Comparison of ENCODE assay signal across 21 cellular contexts in the genomic region with DNA sequence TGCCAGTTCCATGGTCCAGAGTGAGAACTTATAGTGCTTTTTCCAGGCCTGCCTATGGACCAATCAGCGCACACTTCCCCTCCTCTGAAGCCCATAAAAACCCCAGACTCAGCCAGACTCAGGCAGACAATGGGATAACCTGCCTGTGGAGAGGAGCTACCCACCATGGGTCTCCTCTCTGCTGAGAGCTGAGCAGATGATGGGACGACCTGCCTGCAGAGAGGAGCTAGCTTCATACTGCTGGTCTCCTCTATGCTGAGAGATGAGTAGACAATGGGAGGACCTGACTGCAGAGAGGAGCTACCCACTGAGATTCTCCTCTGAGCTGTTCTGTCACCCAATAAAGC.
DNase-seq lines count a peak whose midpoint lies in the region; TF ChIP-seq lines count a peak whose summit lies in the region.
"Had no signal": no experiment of that assay in that cellular context is flagged by ENCODE, and none has a peak within 500 bp of the region (broad histone marks: within the 10 kb centered on the region; RNA-seq: fewer than 3 reads in every experiment).

No MANE protein-coding gene starts in this region.

- H3K18ac ChIP-seq in neuronal stem cell (ENCODE audit: low read length): no peak overlapping the region

- no peaks in the 10 kb centered on the region for H3K27me3 ChIP-seq in OCI-LY3 (ENCODE audit: low read depth, low read length)
- H3K27me3 ChIP-seq in dorsolateral prefrontal cortex: no peaks in the 10 kb centered on the region
- H3K27me3 ChIP-seq in neuronal stem cell (ENCODE audit: control insufficient read depth in 3 of 3, insufficient read depth in 3 of 3, low read depth in 1 of 3, low read length in 3 of 3): no peaks in the 10 kb centered on the region
- H3K27me3 ChIP-seq: BE2C; BLaER1 treated with 17β-estradiol and CSF1 and Interleukin-3, amounts not matched to agents 10 nM and 100 nM had no signal

- no peak overlapping the region for H3K14ac ChIP-seq in neuronal stem cell (ENCODE audit: low read length)

- H3K4me1 Mint-ChIP-seq in activated T-helper 1 cell treated with anti-CD3 and anti-CD28 coated beads, Interleukin-12 subunit alpha, Interleukin-12 subunit beta, Interleukin-2, Interleukin-4 antibody, amounts not matched to agents 30 ng/mL and 10 ng/mL and 1 ng/mL, durations not matched to agents 14 hours and 24 hours and 36 hours (ENCODE audit: low read depth): no peaks in the 10 kb centered on the region
- H3K4me1 Mint-ChIP-seq: CD14-positive monocyte; CD8-positive, alpha-beta memory T cell had no signal

- H2BK120ac ChIP-seq in neuronal stem cell (ENCODE audit: low read depth, low read length): no peak overlapping the region

- no peaks in the 10 kb centered on the region for H3K79me2 ChIP-seq in OCI-LY3 (ENCODE audit: low read length)

- H3K27ac ChIP-seq in HEK293 (ENCODE audit: extremely low read depth, low read depth, low read length) (no peak overlapping the region), OCI-LY3 (ENCODE audit: low read length) (peak overlapping the region; percentile 62; the same call in 1 of the 2 replicates), dorsolateral prefrontal cortex (peak overlapping the region in 34 of 59 donors; percentile 12 to 77 (median 54)), neuronal stem cell (replicated peaks; ENCODE audit: low read length) (no peak overlapping the region), caudate nucleus (ENCODE audit: low read depth, low read length) (no peak overlapping the region)
- H3K27ac ChIP-seq: A549; BLaER1 treated with 17β-estradiol and CSF1 and Interleukin-3, amounts not matched to agents 10 nM and 100 nM; GM23248 had no signal

- no peak overlapping the region for H3K23ac ChIP-seq in neuronal stem cell (ENCODE audit: low read depth, low read length, poor library complexity)

- no peak overlapping the region for H3K4me2 ChIP-seq in OCI-LY3 (ENCODE audit: low read length)
- no peak overlapping the region for H3K4me2 ChIP-seq in neuronal stem cell (ENCODE audit: insufficient read depth, low read length, poor library complexity, severe bottlenecking)
- H3K4me2 ChIP-seq: A549; BLaER1 treated with 17β-estradiol and CSF1 and Interleukin-3, amounts not matched to agents 10 nM and 100 nM had no signal

- H3K36me3 ChIP-seq in HEK293 (ENCODE audit: control insufficient read depth in 2 of 2, insufficient read depth in 1 of 2, low read length in 2 of 2) (peaks cover 3 to 15% of the 10 kb centered on the region in 2 experiments; a peak in 2 of 3 replicates), OCI-LY3 (replicated peaks; ENCODE audit: low read depth, low read length) (peaks cover 44% of the 10 kb centered on the region), neuronal stem cell (replicated peaks in 1 of 2; ENCODE audit: control insufficient read depth in 2 of 2, insufficient read depth in 2 of 2, low read length in 2 of 2) (no peaks in the 10 kb centered on the region)
- H3K36me3 ChIP-seq: BE2C had no signal

- peaks cover 5% of the 10 kb centered on the region for H3K9me3 Mint-ChIP-seq in activated T-helper 1 cell treated with anti-CD3 and anti-CD28 coated beads, Interleukin-12 subunit alpha, Interleukin-12 subunit beta, Interleukin-2, Interleukin-4 antibody, amounts not matched to agents 30 ng/mL and 10 ng/mL and 1 ng/mL, durations not matched to agents 14 hours and 24 hours and 36 hours
- H3K9me3 Mint-ChIP-seq: CD4-positive, alpha-beta T cell; CD8-positive, alpha-beta memory T cell had no signal

- CTCF ChIA-PET in HEK293 (lab: Yijun Ruan, JAX): interaction anchor here (1.9 kb wide), 1 partner anchor 73 kb away, joined by 7 read pairs; no protein-coding TSS in a partner anchor

- no peaks in the 10 kb centered on the region for H3K79me1 ChIP-seq in neuronal stem cell (ENCODE audit: low read depth, low read length)

- no peaks in the 10 kb centered on the region for H3K36me3 Mint-ChIP-seq in activated T-helper 1 cell treated with anti-CD3 and anti-CD28 coated beads, Interleukin-12 subunit alpha, Interleukin-12 subunit beta, Interleukin-2, Interleukin-4 antibody, amounts not matched to agents 30 ng/mL and 10 ng/mL and 1 ng/mL, durations not matched to agents 14 hours and 24 hours and 36 hours (ENCODE audit: low read depth)
- H3K36me3 Mint-ChIP-seq: CD14-positive monocyte had no signal

- TF ChIP-seq CTCF in HEK293 (tag by site-specific recombination; IDR thresholded peaks at IDR 0.05) (no peak), OCI-LY3 (IDR thresholded peaks at IDR 0.05; ENCODE audit: low read depth, low read length) (no peak), dorsolateral prefrontal cortex (IDR thresholded peaks at IDR 0.05 in 54 of 56, conservative IDR thresholded peaks at IDR 0.05 in 2 of 56; ENCODE audit: low read depth in 1 of 56, partially characterized antibody in 56 of 56) (no peak)

- H3K9ac ChIP-seq in OCI-LY3 (ENCODE audit: low read length): no peak overlapping the region
- H3K9ac ChIP-seq in neuronal stem cell (ENCODE audit: low read depth, low read length, poor library complexity): no peak overlapping the region
- H3K9ac ChIP-seq: BLaER1 treated with 17β-estradiol and CSF1 and Interleukin-3, amounts not matched to agents 10 nM and 100 nM; GM23248 had no signal

- no peak overlapping the region for H2BK12ac ChIP-seq in neuronal stem cell (ENCODE audit: low read length)

- H2BK15ac ChIP-seq in neuronal stem cell (ENCODE audit: low read length): no peak overlapping the region

- no peak overlapping the region for H3K4me3 Mint-ChIP-seq in activated T-helper 1 cell treated with anti-CD3 and anti-CD28 coated beads, Interleukin-12 subunit alpha, Interleukin-12 subunit beta, Interleukin-2, Interleukin-4 antibody, amounts not matched to agents 30 ng/mL and 10 ng/mL and 1 ng/mL, durations not matched to agents 14 hours and 24 hours and 36 hours
- H3K4me3 Mint-ChIP-seq: CD14-positive monocyte; CD4-positive, alpha-beta T cell; CD8-positive, alpha-beta memory T cell had no signal

- intact Hi-C loops in dorsolateral prefrontal cortex (cut with DNase I): no loop called here
- intact Hi-C loops in activated T-helper 1 cell treated with anti-CD3 and anti-CD28 coated beads, Interleukin-12 subunit alpha, Interleukin-12 subunit beta, Interleukin-2, Interleukin-4 antibody, amounts not matched to agents 30 ng/mL and 10 ng/mL and 1 ng/mL, durations not matched to agents 14 hours and 24 hours and 36 hours (cut with micrococcal nuclease): no loop called here

- no peaks in the 10 kb centered on the region for H3K9me3 ChIP-seq in HEK293 (ENCODE audit: control insufficient read depth, insufficient read depth, low read depth, low read length)
- peaks cover 7% of the 10 kb centered on the region; the same call in 1 of the 2 replicates for H3K9me3 ChIP-seq in OCI-LY3 (ENCODE audit: insufficient read depth, low read length)
- H3K9me3 ChIP-seq in neuronal stem cell (replicated peaks in 1 of 2; ENCODE audit: control insufficient read depth in 2 of 2, insufficient read depth in 1 of 2, low read depth in 1 of 2, low read length in 2 of 2): peaks cover 4 to 5% of the 10 kb centered on the region in 2 donors
- H3K9me3 ChIP-seq: A549, BE2C had no signal

- H2AK5ac ChIP-seq in neuronal stem cell (ENCODE audit: low read depth, low read length): peak overlapping the region; percentile 81

- H3K4me1 ChIP-seq in HEK293 (ENCODE audit: control insufficient read depth, insufficient read depth, low read length): no peaks in the 10 kb centered on the region
- H3K4me1 ChIP-seq in OCI-LY3 (ENCODE audit: low read length): peaks cover 18% of the 10 kb centered on the region
- no peaks in the 10 kb centered on the region for H3K4me1 ChIP-seq in neuronal stem cell (ENCODE audit: control insufficient read depth in 2 of 2, insufficient read depth in 1 of 2, low read depth in 1 of 2, low read length in 2 of 2)
- H3K4me1 ChIP-seq: A549, BE2C had no signal

- WGBS in neuronal stem cell (ENCODE audit: extremely low coverage in 2 of 2, insufficient read length in 2 of 2, insufficient replicate concordance in 1 of 2), 2 donors: no CpG with 5 or more reads among the region's 2 CpGs

- H2AFZ ChIP-seq in OCI-LY3 (ENCODE audit: low read depth, low read length): no peak overlapping the region
- H2AFZ ChIP-seq in neuronal stem cell (ENCODE audit: low read length): no peak overlapping the region
- H2AFZ ChIP-seq: GM23248 had no signal

- no peak overlapping the region for H3K4ac ChIP-seq in neuronal stem cell (ENCODE audit: low read length)

- no peak overlapping the region for H3K27ac Mint-ChIP-seq in activated T-helper 1 cell treated with anti-CD3 and anti-CD28 coated beads, Interleukin-12 subunit alpha, Interleukin-12 subunit beta, Interleukin-2, Interleukin-4 antibody, amounts not matched to agents 30 ng/mL and 10 ng/mL and 1 ng/mL, durations not matched to agents 14 hours and 24 hours and 36 hours
- H3K27ac Mint-ChIP-seq: CD14-positive monocyte; CD4-positive, alpha-beta T cell; CD8-positive, alpha-beta memory T cell had no signal

- H4K8ac ChIP-seq in neuronal stem cell (ENCODE audit: low read depth, low read length): no peak overlapping the region

- no peaks in the 10 kb centered on the region for H4K20me1 ChIP-seq in OCI-LY3 (ENCODE audit: insufficient read depth, low read length)
- H4K20me1 ChIP-seq: BLaER1 treated with 17β-estradiol and CSF1 and Interleukin-3, amounts not matched to agents 10 nM and 100 nM had no signal

- H2BK5ac ChIP-seq in neuronal stem cell (ENCODE audit: low read length): no peak overlapping the region

- POLR2A ChIA-PET in HEK293 (lab: Yijun Ruan, JAX): no interaction called here

- H3K27me3 Mint-ChIP-seq in activated T-helper 1 cell treated with anti-CD3 and anti-CD28 coated beads, Interleukin-12 subunit alpha, Interleukin-12 subunit beta, Interleukin-2, Interleukin-4 antibody, amounts not matched to agents 30 ng/mL and 10 ng/mL and 1 ng/mL, durations not matched to agents 14 hours and 24 hours and 36 hours (ENCODE audit: insufficient read depth): peaks cover 4% of the 10 kb centered on the region
- H3K27me3 Mint-ChIP-seq: CD4-positive, alpha-beta T cell; CD8-positive, alpha-beta memory T cell had no signal

- no peak overlapping the region for H3K4me3 ChIP-seq in HEK293 (ENCODE audit: low read depth, low read length)
- H3K4me3 ChIP-seq in OCI-LY3 (ENCODE audit: low read length): no peak overlapping the region
- no peak overlapping the region for H3K4me3 ChIP-seq in dorsolateral prefrontal cortex
- no peak overlapping the region for H3K4me3 ChIP-seq in neuronal stem cell (ENCODE audit: low read length in 2 of 2)
- H3K4me3 ChIP-seq: A549, GM23248 had no signal

- H4K91ac ChIP-seq in neuronal stem cell (ENCODE audit: low read depth, low read length, poor library complexity): no peak overlapping the region

- DNase-seq in dorsolateral prefrontal cortex (no peak), neuronal stem cell (ENCODE audit: low spot score) (no peak), NCI-H1417 (lab: John Stamatoyannopoulos, UW) (no peak), caudate nucleus (lab: John Stamatoyannopoulos, UW) (no peak)
- no peak for DNase-seq in activated T-helper 1 cell treated with anti-CD3 and anti-CD28 coated beads, Interleukin-12 subunit alpha, Interleukin-12 subunit beta, Interleukin-2, Interleukin-4 antibody, amounts not matched to agents 30 ng/mL and 10 ng/mL and 1 ng/mL, durations not matched to agents 14 hours and 24 hours and 36 hours (ENCODE audit: low spot score)
- DNase-seq: 8988T; ACHN; AML-193; BE2C; CD4-positive, alpha-beta T cell; CD8-positive, alpha-beta memory T cell; DMS 273 treated with DMSO at 0.1 percent for 48 hours; DND-41; GM23248; H7; HCEC 1CT had no signal

Comparison
In these comparisons a context has a peak if more than half of its experiments do, and no peak if none do; other contexts are left out.
1. H3K27ac ChIP-seq: peak in OCI-LY3 (single experiment) and dorsolateral prefrontal cortex (34 of 59); none in HEK293 (single experiment), neuronal stem cell (single experiment) and caudate nucleus (single experiment).